Comparison of ENCODE assay signal across 8 cellular contexts in the genomic region with DNA sequence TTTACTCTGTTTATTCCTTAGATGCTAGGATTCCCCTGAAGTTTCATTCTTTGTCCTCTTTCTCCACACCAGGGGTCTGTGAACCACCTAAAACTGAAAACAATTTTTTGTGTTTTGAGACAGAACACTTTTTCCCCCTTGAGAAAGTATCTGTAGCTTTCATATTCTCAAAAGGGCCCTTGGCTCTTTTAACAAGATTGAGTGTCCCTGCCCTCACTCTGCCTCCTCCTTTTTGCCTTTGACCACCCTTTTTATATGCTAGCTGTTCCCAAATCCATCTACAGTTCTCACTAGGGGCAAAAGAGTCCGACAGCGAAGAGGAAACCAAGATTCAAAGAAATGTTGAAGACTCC. TPM values are rescaled to one million over a fixed set of nuclear protein-coding genes. Genes with fewer than 3 reads are reported as not detected.
DNase-seq lines count a peak whose midpoint lies in the region; ATAC-seq and TF ChIP-seq lines count a peak whose summit lies in the region.

No MANE protein-coding gene starts in this region.

- H3K79me2 ChIP-seq in KMS-11 (ENCODE audit: insufficient read depth, low read depth) = peaks cover 32% of the 10 kb centered on the region; the same call in 1 of the 2 replicates

- H3K9me3 ChIP-seq in colonic mucosa = no peaks in the 10 kb centered on the region

- peaks cover 5 to 7% (median 6%) of the 10 kb centered on the region in 3 donors for H3K36me3 Mint-ChIP-seq in naive thymus-derived CD8-positive, alpha-beta T cell

- peak overlapping the region; percentile 94 for H2AFZ ChIP-seq in KMS-11 (ENCODE audit: low read depth)

- peaks cover 0 to 3% (median 0%) of the 10 kb centered on the region in 9 donors for H3K9me3 Mint-ChIP-seq in naive thymus-derived CD8-positive, alpha-beta T cell

- peak overlapping the region; percentile 47 for H3K27ac ChIP-seq in KMS-11
- peak overlapping the region; percentile 85 for H3K27ac ChIP-seq in colonic mucosa

- DNase-seq in AG10803 (ENCODE audit: low read depth) (no peak), colonic mucosa (no peak), AML-193 (lab: John Stamatoyannopoulos, UW) (no peak), SW 1271 (lab: John Stamatoyannopoulos, UW) (no peak)
- DNase-seq in naive thymus-derived CD8-positive, alpha-beta T cell = no peak
- DNase-seq in activated CD4-positive, alpha-beta T cell treated with anti-CD3 and anti-CD28 coated beads, Interleukin-2, amount 50 U/mL, for 48 hours = no peak

- H3K27me3 ChIP-seq in KMS-11 (ENCODE audit: insufficient read depth, low read depth) (no peaks in the 10 kb centered on the region), colonic mucosa (no peaks in the 10 kb centered on the region)

- no peak for TF ChIP-seq CTCF in AG10803 (conservative IDR thresholded peaks at IDR 0.05; ENCODE audit: low read length)
- no peak for TF ChIP-seq CTCF in KMS-11 (conservative IDR thresholded peaks at IDR 0.05; ENCODE audit: low read depth, low read length)
- TF ChIP-seq CTCF in colonic mucosa (IDR thresholded peaks at IDR 0.05) = no peak

- H3K27me3 Mint-ChIP-seq in naive thymus-derived CD8-positive, alpha-beta T cell = no peaks in the 10 kb centered on the region

- peak overlapping the region; percentile 59; the same call in 1 of the 2 replicates for H3K9ac ChIP-seq in KMS-11
- H3K9ac ChIP-seq in colonic mucosa (ENCODE audit: low read depth in 2 of 2, low read length in 2 of 2) = peak overlapping the region; percentile 33 to 74

- H4K20me1 ChIP-seq in KMS-11 (ENCODE audit: insufficient read depth) = no peaks in the 10 kb centered on the region

- intact Hi-C loops in colonic mucosa (cut with DNase I) = loop anchor here (10.0 kb wide), 1 partner anchor 200 kb away; a partner anchor contains a TSS

- POLR2A ChIA-PET in naive thymus-derived CD8-positive, alpha-beta T cell (lab: Charles Lee) = interaction anchor here (1.0 kb wide), 1 partner anchor 883 kb away, joined by 3 read pairs; a partner anchor contains a TSS

- H3K36me3 ChIP-seq in KMS-11 (ENCODE audit: insufficient read depth) (no peaks in the 10 kb centered on the region), colonic mucosa (no peaks in the 10 kb centered on the region)

- peaks cover 25 to 36% (median 33%) of the 10 kb centered on the region in 4 donors for H3K4me1 Mint-ChIP-seq in naive thymus-derived CD8-positive, alpha-beta T cell

- H3K27ac Mint-ChIP-seq in naive thymus-derived CD8-positive, alpha-beta T cell = peak overlapping the region; percentile 40 to 96 (median 92)

- H3K4me3 ChIP-seq in AG10803 (ENCODE audit: low read length) (peak overlapping the region; percentile 65), KMS-11 (IDR thresholded peaks at IDR 0.05; ENCODE audit: insufficient read depth, low read depth, low read length) (peak overlapping the region; percentile 92), colonic mucosa (peak overlapping the region; percentile 78)

- no peak for ATAC-seq in naive thymus-derived CD8-positive, alpha-beta T cell
- no peak for ATAC-seq in GM19452 (IDR thresholded peaks at IDR 0.05; ENCODE audit: unreplicated experiment)

- H3K4me3 Mint-ChIP-seq in naive thymus-derived CD8-positive, alpha-beta T cell = peak overlapping the region; percentile 84 to 98 (median 92)

- peak overlapping the region; percentile 92 for H3K4me2 ChIP-seq in KMS-11

- H3K4me1 ChIP-seq in KMS-11 (ENCODE audit: low read depth, poor library complexity, severe bottlenecking) = peaks cover 32% of the 10 kb centered on the region
- peaks cover 3% of the 10 kb centered on the region for H3K4me1 ChIP-seq in colonic mucosa

RNA-seq across cellular contexts. Expression of a gene that starts 0.9 kb away (rescaled TPM):
- 10 to 100 TPM; 23.6 to 32.7 TPM for total RNA-seq in colonic mucosa
- 10 to 100 TPM; 29.2 to 30.8 TPM for total RNA-seq in naive thymus-derived CD8-positive, alpha-beta T cell
- polyA plus RNA-seq in naive thymus-derived CD8-positive, alpha-beta T cell = 10 to 100 TPM in 1 of 3 donors, 1 to 10 TPM in 2; 9.8 to 10.3 (median 9.9) TPM
